In genomic region chr11:75025561-75025960, GRCh38 we compare ENCODE assay signal across 16 cellular contexts. TPM values are rescaled to one million over a fixed set of nuclear protein-coding genes. Genes with fewer than 3 reads are reported as not detected.
DNase-seq lines count a peak whose midpoint lies in the region; TF ChIP-seq lines count a peak whose summit lies in the region.
"Had no signal": no experiment of that assay in that cellular context is flagged by ENCODE, and none has a peak within 500 bp of the region (broad histone marks: within the 10 kb centered on the region; RNA-seq: fewer than 3 reads in every experiment).

No MANE protein-coding gene starts in this region.

- H3K4me1 Mint-ChIP-seq in osteocyte (ENCODE audit: unreplicated experiment) (no peaks in the 10 kb centered on the region), mesothelial cell of epicardium (peaks cover 3% of the 10 kb centered on the region)
- H3K4me1 Mint-ChIP-seq: B cell; CD4-positive, CD25-positive, alpha-beta regulatory T cell had no signal

- no peak for DNase-seq in adrenal gland
- peak; percentile 10 for DNase-seq in ecto neural progenitor cell (ENCODE audit: low spot score)
- DNase-seq in osteocyte (ENCODE audit: extremely low spot score, unreplicated experiment): peak; percentile 46
- no peak for DNase-seq in mesothelial cell of epicardium (ENCODE audit: low spot score in 2 of 2, unreplicated experiment in 2 of 2)
- DNase-seq in NCI-H1694 treated with DMSO at 0.1 percent for 48 hours (lab: John Stamatoyannopoulos, UW): no peak
- no peak for DNase-seq in foreskin melanocyte
- DNase-seq: Caco-2; CD4-positive, CD25-positive, alpha-beta regulatory T cell; CD8-positive, alpha-beta T cell; DMS153; DND-41; GM23248; H7 had no signal

- no peak for TF ChIP-seq CTCF in adrenal gland (IDR thresholded peaks at IDR 0.05)
- TF ChIP-seq CTCF in osteocyte (IDR thresholded peaks at IDR 0.05): no peak
- TF ChIP-seq CTCF in mesothelial cell of epicardium (IDR thresholded peaks at IDR 0.05; ENCODE audit: unreplicated experiment): no peak

- H3K9me3 Mint-ChIP-seq in osteocyte (ENCODE audit: unreplicated experiment): no peaks in the 10 kb centered on the region
- H3K9me3 Mint-ChIP-seq in mesothelial cell of epicardium: peaks cover under 1% of the 10 kb centered on the region
- H3K9me3 Mint-ChIP-seq: CD8-positive, alpha-beta T cell had no signal

- no peaks in the 10 kb centered on the region for H3K36me3 Mint-ChIP-seq in osteocyte (ENCODE audit: unreplicated experiment)
- H3K36me3 Mint-ChIP-seq in mesothelial cell of epicardium: no peaks in the 10 kb centered on the region
- H3K36me3 Mint-ChIP-seq: CD8-positive, alpha-beta T cell had no signal

- no peaks in the 10 kb centered on the region for H3K36me3 ChIP-seq in adrenal gland (replicated peaks in 1 of 2)
- H3K36me3 ChIP-seq: BLaER1 had no signal

- H3K4me3 ChIP-seq in adrenal gland: no peak overlapping the region
- H3K4me3 ChIP-seq: BLaER1, GM23248 had no signal

- no peak for TF ChIP-seq POLR2A in adrenal gland (IDR thresholded peaks at IDR 0.05)

- peak overlapping the region in 4 of 5 donors; percentile 42 to 82 (median 45) for H3K27ac ChIP-seq in adrenal gland
- H3K27ac ChIP-seq: BLaER1, C4-2B, GM23248 had no signal

- no peaks in the 10 kb centered on the region for H3K9me3 ChIP-seq in adrenal gland (replicated peaks in 1 of 3)
- H3K9me3 ChIP-seq: BLaER1, Caco-2 had no signal

- peaks cover 24% of the 10 kb centered on the region for H3K27me3 Mint-ChIP-seq in osteocyte (ENCODE audit: unreplicated experiment)
- H3K27me3 Mint-ChIP-seq in mesothelial cell of epicardium (ENCODE audit: low read depth): peaks cover 14% of the 10 kb centered on the region
- H3K27me3 Mint-ChIP-seq: B cell; CD4-positive, CD25-positive, alpha-beta regulatory T cell had no signal

- H3K27ac Mint-ChIP-seq in osteocyte (ENCODE audit: unreplicated experiment): no peak overlapping the region
- no peak overlapping the region for H3K27ac Mint-ChIP-seq in mesothelial cell of epicardium
- H3K27ac Mint-ChIP-seq: B cell; CD4-positive, CD25-positive, alpha-beta regulatory T cell; CD8-positive, alpha-beta T cell had no signal

- H3K27me3 ChIP-seq in adrenal gland: no peaks in the 10 kb centered on the region
- H3K27me3 ChIP-seq: BLaER1 had no signal

- 96 to 100% (median 100%) methylated on average over 1 of the region's 1 CpG for WGBS in adrenal gland, 4 donors

- H3K4me1 ChIP-seq in adrenal gland (replicated peaks in 1 of 2): peaks cover 13 to 20% of the 10 kb centered on the region in 2 donors
- H3K4me1 ChIP-seq: BLaER1, Caco-2 had no signal

- H3K4me3 Mint-ChIP-seq in osteocyte (ENCODE audit: unreplicated experiment): no peak overlapping the region
- no peak overlapping the region for H3K4me3 Mint-ChIP-seq in mesothelial cell of epicardium
- H3K4me3 Mint-ChIP-seq: B cell; CD4-positive, CD25-positive, alpha-beta regulatory T cell; CD8-positive, alpha-beta T cell had no signal

- intact Hi-C loops in adrenal gland (cut with DNase I): loop anchor here in 1 of 2 donors (10.0 kb wide), 3 partner anchors 119 to 219 kb away; partner anchors contain the start of gene TPBGL

RNA-seq across cellular contexts. Expression of gene NEU3, which starts 36.8 kb away (rescaled TPM):
- total RNA-seq in adrenal gland: 10 to 100 TPM; 17.7 to 34.9 (median 23.6) TPM
- 10 to 100 TPM in 2 of 3 donors, 1 to 10 TPM in 1; 8.3 to 18.2 (median 12.6) TPM for polyA plus RNA-seq in adrenal gland
- total RNA-seq in osteocyte: 9.4 and 10.1 TPM in 2 replicates
- 12.0 to 13.6 TPM (median 12.9 TPM) in 3 replicates for total RNA-seq in mesothelial cell of epicardium

Comparison
In these comparisons a context has a peak if more than half of its experiments do, and no peak if none do; other contexts are left out.
1. DNase-seq: peak in ecto neural progenitor cell (single experiment) and osteocyte (single experiment); none in adrenal gland (0 of 7), mesothelial cell of epicardium (0 of 2), NCI-H1694 treated with DMSO at 0.1 percent for 48 hours (single experiment) and foreskin melanocyte (single experiment).